Comparison of ENCODE assay signal across 8 cellular contexts in genomic region chr1:16204634-16205332, GRCh38. TPM values are rescaled to one million over a fixed set of nuclear protein-coding genes. Genes with fewer than 3 reads are reported as not detected.
DNase-seq lines count a peak whose midpoint lies in the region; ATAC-seq, FAIRE-seq and TF ChIP-seq lines count a peak whose summit lies in the region.

No MANE protein-coding gene starts in this region.

- H3K79me2 ChIP-seq in endothelial cell of umbilical vein (ENCODE audit: control insufficient read depth, insufficient read depth, low read length), result no peaks in the 10 kb centered on the region

- no peaks in the 10 kb centered on the region for H3K27me3 Mint-ChIP-seq in T-cell

- peak overlapping the region in 2 of 3 donors; percentile 45 to 52 for H3K4me3 Mint-ChIP-seq in T-cell
- H3K4me3 Mint-ChIP-seq in stimulated activated effector memory CD8-positive, alpha-beta T cell treated with anti-CD3 and anti-CD28 coated beads, Interleukin-12 subunit alpha, Interleukin-12 subunit beta, amount 100 ng/mL, for 72 hours, result peak overlapping the region; percentile 87

- H3K9ac ChIP-seq in endothelial cell of umbilical vein (replicated peaks; ENCODE audit: extremely low read depth, insufficient read depth, low read length), result no peak overlapping the region

- H3K9me1 ChIP-seq in endothelial cell of umbilical vein (replicated peaks; ENCODE audit: control insufficient read depth, extremely low read depth, insufficient read depth, low read length), result no peaks in the 10 kb centered on the region

- H3K36me3 Mint-ChIP-seq in T-cell, result peaks cover 6% of the 10 kb centered on the region
- peaks cover 17% of the 10 kb centered on the region for H3K36me3 Mint-ChIP-seq in stimulated activated effector memory CD8-positive, alpha-beta T cell treated with anti-CD3 and anti-CD28 coated beads, Interleukin-12 subunit alpha, Interleukin-12 subunit beta, amount 100 ng/mL, for 72 hours

- TF ChIP-seq CTCF in endothelial cell of umbilical vein (IDR thresholded peaks at IDR 0.05; ENCODE audit: extremely low read depth in 1 of 2, insufficient read depth in 1 of 2, low read depth in 1 of 2, low read length in 2 of 2) (peak; percentile 27 to 57), lower leg skin (IDR thresholded peaks at IDR 0.05) (no peak)

- H3K9me3 Mint-ChIP-seq in T-cell, result no peaks in the 10 kb centered on the region
- no peaks in the 10 kb centered on the region for H3K9me3 Mint-ChIP-seq in stimulated activated effector memory CD8-positive, alpha-beta T cell treated with anti-CD3 and anti-CD28 coated beads, Interleukin-12 subunit alpha, Interleukin-12 subunit beta, amount 100 ng/mL, for 72 hours

- ATAC-seq in T-cell (replicated peaks in 1 of 4), result no peak
- ATAC-seq in stimulated activated effector memory CD8-positive, alpha-beta T cell treated with anti-CD3 and anti-CD28 coated beads, Interleukin-12 subunit alpha, Interleukin-12 subunit beta, amount 100 ng/mL, for 72 hours, result no peak
- no peak for ATAC-seq in GM19395 (IDR thresholded peaks at IDR 0.05; ENCODE audit: unreplicated experiment)

- intact Hi-C loops in endothelial cell of umbilical vein (cut with micrococcal nuclease) (loop anchor here (5.0 to 10.0 kb wide), 2 partner anchors 148 to 240 kb away; partner anchors contain the start of genes FBXO42 and NECAP2), lower leg skin (cut with DNase I; ENCODE audit: low total_unique reads) (no loop called here)

- no peaks in the 10 kb centered on the region for H4K20me1 ChIP-seq in endothelial cell of umbilical vein (replicated peaks; ENCODE audit: control insufficient read depth, extremely low read depth, insufficient read depth, low read length)

- FAIRE-seq in endothelial cell of umbilical vein (lab: Jason Lieb, UNC), result no peak

- peaks cover 6 to 10% (median 6%) of the 10 kb centered on the region in 3 donors for H3K4me1 Mint-ChIP-seq in T-cell
- peaks cover 20% of the 10 kb centered on the region for H3K4me1 Mint-ChIP-seq in stimulated activated effector memory CD8-positive, alpha-beta T cell treated with anti-CD3 and anti-CD28 coated beads, Interleukin-12 subunit alpha, Interleukin-12 subunit beta, amount 100 ng/mL, for 72 hours

- no peak overlapping the region for H3K4me2 ChIP-seq in endothelial cell of umbilical vein (ENCODE audit: insufficient read depth, low read length)

- CTCF ChIA-PET in T-cell (lab: Charles Lee), result no interaction called here
- CTCF ChIA-PET in endothelial cell of umbilical vein (lab: Charles Lee), result interaction anchor here (0.5 to 3.5 kb wide), 10 partner anchors 11 to 416 kb away, joined by 3 to 29 read pairs (median 4); partner anchors contain the start of gene FAM131C

- TF ChIP-seq POLR2A in endothelial cell of umbilical vein (IDR thresholded peaks at IDR 0.05; ENCODE audit: low read depth, low read length), result no peak
- no peak for TF ChIP-seq POLR2A in lower leg skin (IDR thresholded peaks at IDR 0.05)

- H3K9me3 ChIP-seq in endothelial cell of umbilical vein (replicated peaks; ENCODE audit: control insufficient read depth, insufficient read depth, low read length), result no peaks in the 10 kb centered on the region

- POLR2A ChIA-PET in T-cell (lab: Charles Lee) (interaction anchor here in 1 of 2 donors (0.5 kb wide), 1 partner anchor 35 kb away, joined by 3 read pairs; no protein-coding TSS in a partner anchor), endothelial cell of umbilical vein (lab: Charles Lee) (interaction anchor here (0.8 kb wide), 1 partner anchor 11 kb away, joined by 3 read pairs; no protein-coding TSS in a partner anchor)

- H3K27ac Mint-ChIP-seq in T-cell, result no peak overlapping the region
- no peak overlapping the region for H3K27ac Mint-ChIP-seq in stimulated activated effector memory CD8-positive, alpha-beta T cell treated with anti-CD3 and anti-CD28 coated beads, Interleukin-12 subunit alpha, Interleukin-12 subunit beta, amount 100 ng/mL, for 72 hours

- no peaks in the 10 kb centered on the region for H3K27me3 ChIP-seq in endothelial cell of umbilical vein (ENCODE audit: control insufficient read depth in 2 of 2, insufficient read depth in 2 of 2, low read length in 2 of 2)

- no peak overlapping the region for H3K27ac ChIP-seq in endothelial cell of umbilical vein (ENCODE audit: insufficient read depth, low read depth, low read length)

- 88 to 92% methylated on average over 11 of the region's 12 CpGs for WGBS in lower leg skin, 2 donors

- H3K4me3 ChIP-seq in endothelial cell of umbilical vein (replicated peaks in 1 of 3; ENCODE audit: insufficient read depth in 1 of 3, low read depth in 1 of 3, low read length in 3 of 3) (no peak overlapping the region), lower leg skin (ENCODE audit: low read depth, poor library complexity, severe bottlenecking) (no peak overlapping the region)

- peak; percentile 39 to 42 for DNase-seq in stimulated activated CD4-positive, alpha-beta T cell treated with anti-CD3 and anti-CD28 coated beads, Interleukin-2, amount 100 ng/mL, for 24 hours
- DNase-seq in stimulated activated CD4-positive, alpha-beta T cell treated with anti-CD3 and anti-CD28 coated beads, Interleukin-4, amount 100 ng/mL, for 24 hours, result no peak
- peak in 6 of 34 experiments; percentile 20 to 38 (median 32) for DNase-seq in T-cell
- peak; percentile 21 for DNase-seq in endothelial cell of umbilical vein (ENCODE audit: low read depth, low spot score)
- DNase-seq in stimulated activated effector memory CD8-positive, alpha-beta T cell treated with anti-CD3 and anti-CD28 coated beads, Interleukin-12 subunit alpha, Interleukin-12 subunit beta, amount 100 ng/mL, for 72 hours (ENCODE audit: low spot score in 2 of 2), result peak in 1 of 2 donors; percentile 60
- DNase-seq in NCI-H1694 treated with DMSO at 0.1 percent for 48 hours (lab: John Stamatoyannopoulos, UW), result no peak
- DNase-seq in lower leg skin (ENCODE audit: low spot score in 2 of 2), result no peak

- no TSS peak for BruUV-seq in endothelial cell of umbilical vein (replicated peaks; lab: Mats Ljungman, UMichigan)

- no peaks in the 10 kb centered on the region for H3K36me3 ChIP-seq in endothelial cell of umbilical vein (ENCODE audit: control insufficient read depth in 2 of 2, extremely low read depth in 1 of 2, insufficient read depth in 2 of 2, low read length in 2 of 2)

- H2AFZ ChIP-seq in endothelial cell of umbilical vein (ENCODE audit: low read depth, low read length), result no peak overlapping the region

- dilution Hi-C loops in endothelial cell of umbilical vein (cut with MboI; ENCODE audit: extremely low pct_ligation_motif_present, low sequenced_read_pairs), result no loop called here

- peaks cover 9% of the 10 kb centered on the region for H3K4me1 ChIP-seq in endothelial cell of umbilical vein (ENCODE audit: control insufficient read depth, extremely low read depth, insufficient read depth, low read length)

TF ChIP-seq in endothelial cell of umbilical vein, 7 proteins besides CTCF, POLR2A, EP300 and RAD21:
- TF ChIP-seq FOS (IDR thresholded peaks at IDR 0.05; ENCODE audit: borderline replicate concordance, insufficient read depth, low read length) (no peak), JUN (IDR thresholded peaks at IDR 0.05; ENCODE audit: borderline replicate concordance, insufficient read depth, insufficient read length, low read depth) (no peak)

RNA-seq across cellular contexts. Expression of gene ARHGEF19, which starts 7.7 kb away (rescaled TPM):
- total RNA-seq in T-cell (10 to 100 TPM in 3 of 5 donors, 1 to 10 TPM in 2; 7.0 to 17.6 (median 12.3) TPM), endothelial cell of umbilical vein (6.2 and 9.2 TPM in 2 replicates), lower leg skin (10 to 100 TPM; 45.7 to 63.1 (median 48.5) TPM)
- polyA plus RNA-seq in endothelial cell of umbilical vein, result 8.0 and 8.4 TPM in 2 replicates
- polyA plus RNA-seq in endothelial cell of umbilical vein (2011; cell fraction: cytosol; rRNA removed), result 5.3 and 7.7 TPM in 2 replicates
- 24.0 and 24.6 TPM in 2 replicates for polyA plus RNA-seq in endothelial cell of umbilical vein (2011; cell fraction: nucleus; rRNA removed)
- polyA plus RNA-seq in endothelial cell of umbilical vein (2012), result 4.1 and 6.9 TPM in 2 replicates
- polyA minus RNA-seq in endothelial cell of umbilical vein, result 4.1 and 5.0 TPM in 2 replicates
- polyA minus RNA-seq in endothelial cell of umbilical vein (2011; cell fraction: cytosol; rRNA and poly(A)+ RNA removed), result 8.6 TPM
- 1.9 and 3.3 TPM in 2 replicates for polyA minus RNA-seq in endothelial cell of umbilical vein (2011; cell fraction: nucleus; rRNA and poly(A)+ RNA removed)

RNA-seq across cellular contexts. Expression of gene CPLANE2, which starts 32.2 kb away (rescaled TPM):
- total RNA-seq in T-cell (10 to 100 TPM in 3 of 5 donors, 1 to 10 TPM in 2; 6.6 to 13.2 (median 11.3) TPM), endothelial cell of umbilical vein (3.7 and 3.9 TPM in 2 replicates), lower leg skin (10 to 100 TPM in 2 of 4 donors, 1 to 10 TPM in 2; 6.0 to 17.2 (median 10.4) TPM)
- polyA plus RNA-seq in endothelial cell of umbilical vein, result 4.6 and 5.9 TPM in 2 replicates
- polyA plus RNA-seq in endothelial cell of umbilical vein (2011; cell fraction: cytosol; rRNA removed), result 5.1 and 6.7 TPM in 2 replicates
- 2.1 and 3.9 TPM in 2 replicates for polyA plus RNA-seq in endothelial cell of umbilical vein (2011; cell fraction: nucleus; rRNA removed)
- polyA plus RNA-seq in endothelial cell of umbilical vein (2012), result 4.8 and 5.2 TPM in 2 replicates
- 5.0 and 8.4 TPM in 2 replicates for polyA minus RNA-seq in endothelial cell of umbilical vein
- polyA minus RNA-seq in endothelial cell of umbilical vein (2011; cell fraction: cytosol; rRNA and poly(A)+ RNA removed), result 9.8 TPM
- polyA minus RNA-seq in endothelial cell of umbilical vein (2011; cell fraction: nucleus; rRNA and poly(A)+ RNA removed), result 3.4 and 4.0 TPM in 2 replicates

RNA-seq across cellular contexts. Expression of gene EPHA2, which starts 48.9 kb away (rescaled TPM):
- total RNA-seq in T-cell (under 1 TPM in 4 of 5 donors, not detected in 1; 0.19 to 0.66 (median 0.41) TPM), endothelial cell of umbilical vein (125 and 141 TPM in 2 replicates), lower leg skin (10 to 100 TPM; 63.6 to 83.8 (median 68.8) TPM)
- 147 and 169 TPM in 2 replicates for polyA plus RNA-seq in endothelial cell of umbilical vein
- 95.2 and 120 TPM in 2 replicates for polyA plus RNA-seq in endothelial cell of umbilical vein (2011; cell fraction: cytosol; rRNA removed)
- polyA plus RNA-seq in endothelial cell of umbilical vein (2011; cell fraction: nucleus; rRNA removed), result 126 and 152 TPM in 2 replicates
- 107 and 115 TPM in 2 replicates for polyA plus RNA-seq in endothelial cell of umbilical vein (2012)
- polyA minus RNA-seq in endothelial cell of umbilical vein, result 132 and 164 TPM in 2 replicates
- polyA minus RNA-seq in endothelial cell of umbilical vein (2011; cell fraction: cytosol; rRNA and poly(A)+ RNA removed), result 42.6 TPM
- 47.6 and 68.5 TPM in 2 replicates for polyA minus RNA-seq in endothelial cell of umbilical vein (2011; cell fraction: nucleus; rRNA and poly(A)+ RNA removed)

Comparison
In these comparisons a context has a peak if more than half of its experiments do, and no peak if none do; other contexts are left out.
1. DNase-seq: peak in stimulated activated CD4-positive, alpha-beta T cell treated with anti-CD3 and anti-CD28 coated beads, Interleukin-2, amount 100 ng/mL, for 24 hours (2 of 2) and endothelial cell of umbilical vein (single experiment); none in stimulated activated CD4-positive, alpha-beta T cell treated with anti-CD3 and anti-CD28 coated beads, Interleukin-4, amount 100 ng/mL, for 24 hours (single experiment), NCI-H1694 treated with DMSO at 0.1 percent for 48 hours (single experiment) and lower leg skin (0 of 2).
2. CTCF ChIP-seq: peak in endothelial cell of umbilical vein (2 of 2); none in lower leg skin (0 of 3).
3. RNA of gene EPHA2, which starts 48.9 kb away (total RNA-seq): 125 to 141 TPM in endothelial cell of umbilical vein and 63.6 to 83.8 TPM in lower leg skin; 0.19 to 0.66 TPM in T-cell; every median in the first group is over 10 times any median in the second.